In genomic region chr4:78862314-78862737, GRCh38 we compare ENCODE assay signal across 1 cellular context.
A peak's percentile ranks its signal among the peaks of the same experiment; 100 is the strongest.
TF ChIP-seq lines count a peak whose summit lies in the region.

No MANE protein-coding gene starts in this region.

TF ChIP-seq in HepG2, 621 proteins besides CTCF, POLR2A, EP300 and RAD21 (continued from another document and continues in another):
- TF ChIP-seq TBL1XR1 (IDR thresholded peaks at IDR 0.05; ENCODE audit: borderline replicate concordance, low read length, partially characterized antibody) (no peak), ZBTB1 (CRISPR knock-in tag; IDR thresholded peaks at IDR 0.05; ENCODE audit: borderline replicate concordance) (no peak), PTBP1 (IDR thresholded peaks at IDR 0.05; ENCODE audit: low read depth, low read length, poor library complexity, severe bottlenecking) (no peak), TMF1 (CRISPR knock-in tag; IDR thresholded peaks at IDR 0.05; ENCODE audit: low read depth) (no peak), ZNF605 (CRISPR knock-in tag; IDR thresholded peaks at IDR 0.05) (no peak), ARHGAP35 (CRISPR knock-in tag; IDR thresholded peaks at IDR 0.05; ENCODE audit: borderline replicate concordance) (no peak), NR2F1 (CRISPR knock-in tag; IDR thresholded peaks at IDR 0.05) (peak; percentile 21 to 71; a peak in 2 of 4 replicates), BORCS8-MEF2B (CRISPR knock-in tag; IDR thresholded peaks at IDR 0.05) (no peak), ZNF18 (CRISPR knock-in tag; IDR thresholded peaks at IDR 0.05; ENCODE audit: insufficient replicate concordance) (no peak), TARDBP (CRISPR knock-in tag; IDR thresholded peaks at IDR 0.05) (peak; percentile 34; the same call in 1 of the 2 replicates), THAP8 (CRISPR knock-in tag; IDR thresholded peaks at IDR 0.05; ENCODE audit: borderline replicate concordance) (no peak), HCFC1 (IDR thresholded peaks at IDR 0.05; ENCODE audit: low read depth, low read length) (no peak), PREB (CRISPR knock-in tag; IDR thresholded peaks at IDR 0.05) (no peak), KLF9 (CRISPR knock-in tag; IDR thresholded peaks at IDR 0.05; ENCODE audit: low read depth) (no peak), SNAPC2 (CRISPR knock-in tag; IDR thresholded peaks at IDR 0.05) (no peak), KLF11 (CRISPR knock-in tag; IDR thresholded peaks at IDR 0.05) (no peak), ZBTB39 (CRISPR knock-in tag; IDR thresholded peaks at IDR 0.05) (no peak), ZNF576 (CRISPR knock-in tag; IDR thresholded peaks at IDR 0.05) (no peak), REL (CRISPR knock-in tag; conservative IDR thresholded peaks at IDR 0.05) (no peak), ZNF766 (CRISPR knock-in tag; IDR thresholded peaks at IDR 0.05; ENCODE audit: borderline replicate concordance) (no peak), DR1 (CRISPR knock-in tag; IDR thresholded peaks at IDR 0.05) (no peak), CREB1 (IDR thresholded peaks at IDR 0.05) (no peak), CREB1 (CRISPR knock-in tag; IDR thresholded peaks at IDR 0.05) (peak; percentile 47; the same call in 1 of the 2 replicates), TFDP2 (CRISPR knock-in tag; IDR thresholded peaks at IDR 0.05) (no peak), ZIK1 (CRISPR knock-in tag; IDR thresholded peaks at IDR 0.05; ENCODE audit: borderline replicate concordance, low read depth) (no peak), POGZ (CRISPR knock-in tag; IDR thresholded peaks at IDR 0.05) (peak; percentile 80), CBX5 (CRISPR knock-in tag; IDR thresholded peaks at IDR 0.05; ENCODE audit: borderline replicate concordance) (peak; percentile 99), ZFY (CRISPR knock-in tag; IDR thresholded peaks at IDR 0.05) (no peak), KDM3A (CRISPR knock-in tag; IDR thresholded peaks at IDR 0.05; ENCODE audit: low read depth) (0 out of 2 replicates have a peak, but pooled peaks have one; percentile 20), ISX (CRISPR knock-in tag; conservative IDR thresholded peaks at IDR 0.05) (no peak), EHMT2 (IDR thresholded peaks at IDR 0.05; ENCODE audit: borderline replicate concordance, low read depth, low read length) (peak; percentile 63; the same call in 1 of the 2 replicates), ZBED4 (CRISPR knock-in tag; IDR thresholded peaks at IDR 0.05; ENCODE audit: borderline replicate concordance) (no peak), NRL (CRISPR knock-in tag; IDR thresholded peaks at IDR 0.05; ENCODE audit: borderline replicate concordance) (no peak), MAF1 (CRISPR knock-in tag; IDR thresholded peaks at IDR 0.05; ENCODE audit: borderline replicate concordance) (no peak), ZBTB20 (CRISPR knock-in tag; IDR thresholded peaks at IDR 0.05; ENCODE audit: borderline replicate concordance, low read depth) (peak; percentile 75; the same call in 1 of the 2 replicates), U2AF2 (IDR thresholded peaks at IDR 0.05; ENCODE audit: low read depth, low read length) (no peak), NFKBIZ (CRISPR knock-in tag; IDR thresholded peaks at IDR 0.05) (peak; percentile 57; the same call in 1 of the 2 replicates), ZNF615 (CRISPR knock-in tag; IDR thresholded peaks at IDR 0.05; ENCODE audit: borderline replicate concordance) (no peak), SMAD1 (CRISPR knock-in tag; IDR thresholded peaks at IDR 0.05; ENCODE audit: borderline replicate concordance, low read depth) (no peak), ZNF121 (CRISPR knock-in tag; IDR thresholded peaks at IDR 0.05) (no peak), MLXIP (CRISPR knock-in tag; IDR thresholded peaks at IDR 0.05; ENCODE audit: borderline replicate concordance) (no peak), ZNF317 (CRISPR knock-in tag; IDR thresholded peaks at IDR 0.05) (no peak), AKAP8 (CRISPR knock-in tag; IDR thresholded peaks at IDR 0.05) (no peak), ZSCAN22 (CRISPR knock-in tag; IDR thresholded peaks at IDR 0.05) (no peak), NFYB (CRISPR knock-in tag; IDR thresholded peaks at IDR 0.05) (no peak), CENPT (CRISPR knock-in tag; IDR thresholded peaks at IDR 0.05; ENCODE audit: low read depth) (no peak), MTF2 (CRISPR knock-in tag; IDR thresholded peaks at IDR 0.05; ENCODE audit: borderline replicate concordance) (no peak), ZNF883 (CRISPR knock-in tag; IDR thresholded peaks at IDR 0.05; ENCODE audit: not compliant biosample characterization) (no peak), KDM4B (CRISPR knock-in tag; IDR thresholded peaks at IDR 0.05) (no peak; the same call in 1 of the 2 replicates), MED1 (CRISPR knock-in tag; IDR thresholded peaks at IDR 0.05) (peak; percentile 74), ELF1 (CRISPR knock-in tag; IDR thresholded peaks at IDR 0.05) (no peak), PAWR (CRISPR knock-in tag; IDR thresholded peaks at IDR 0.05; ENCODE audit: borderline replicate concordance) (no peak), STAT5B (CRISPR knock-in tag; IDR thresholded peaks at IDR 0.05) (no peak), ZBTB38 (CRISPR knock-in tag; IDR thresholded peaks at IDR 0.05) (no peak), FOXO1 (CRISPR knock-in tag; IDR thresholded peaks at IDR 0.05) (peak; percentile 56; the same call in 1 of the 2 replicates), GRHL1 (CRISPR knock-in tag; conservative IDR thresholded peaks at IDR 0.05) (no peak), ZNF3 (CRISPR knock-in tag; IDR thresholded peaks at IDR 0.05) (peak; percentile 89), HOXA7 (CRISPR knock-in tag; IDR thresholded peaks at IDR 0.05) (no peak), ZNF678 (CRISPR knock-in tag; IDR thresholded peaks at IDR 0.05) (no peak), NFYC (CRISPR knock-in tag; IDR thresholded peaks at IDR 0.05) (no peak)
